Comparison of ENCODE assay signal across 19 cellular contexts in the genomic region with DNA sequence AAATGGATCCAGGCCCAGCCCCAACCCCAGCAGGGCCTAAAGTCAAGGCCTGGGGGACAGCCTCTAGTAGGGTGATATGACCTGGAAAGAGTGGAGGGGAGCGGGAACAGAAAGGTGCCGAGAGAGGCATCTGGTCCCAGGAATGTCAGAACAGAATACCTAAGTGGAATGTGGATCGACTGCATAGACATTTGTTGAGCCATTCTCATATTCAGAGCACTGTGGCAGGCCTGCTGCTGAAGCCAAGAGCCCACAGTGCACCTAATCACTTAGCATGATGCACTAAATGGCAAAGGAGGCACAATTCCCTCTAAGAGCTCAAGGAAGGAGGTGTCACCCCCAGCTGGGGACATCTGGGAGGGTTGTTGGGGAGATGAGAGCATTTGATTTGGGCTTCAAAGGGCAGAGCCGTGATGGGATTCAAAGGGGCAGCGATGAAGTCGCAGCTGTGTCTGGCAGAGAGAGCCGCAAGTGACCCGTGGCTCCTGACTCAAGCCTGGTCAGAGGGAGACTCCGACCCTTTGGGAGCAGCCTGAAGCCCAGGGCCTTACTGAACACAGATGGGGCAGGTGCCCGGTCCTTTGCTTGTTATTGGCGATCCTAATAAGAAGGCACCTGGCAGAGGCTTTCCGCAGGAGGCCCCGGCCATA. TPM values are rescaled to one million over a fixed set of nuclear protein-coding genes. Genes with fewer than 3 reads are reported as not detected.
DNase-seq lines count a peak whose midpoint lies in the region; ATAC-seq and TF ChIP-seq lines count a peak whose summit lies in the region.
"Had no signal": no experiment of that assay in that cellular context is flagged by ENCODE, and none has a peak within 500 bp of the region (broad histone marks: within the 10 kb centered on the region; RNA-seq: fewer than 3 reads in every experiment).

No MANE protein-coding gene starts in this region.

- no peaks in the 10 kb centered on the region for H3K9me3 Mint-ChIP-seq in osteocyte (ENCODE audit: unreplicated experiment)
- no peaks in the 10 kb centered on the region for H3K9me3 Mint-ChIP-seq in effector memory CD8-positive, alpha-beta T cell
- H3K9me3 Mint-ChIP-seq: activated T-cell treated with anti-CD3 and anti-CD28 coated beads, Interleukin-2, amount 50 U/mL, for 24 hours; neural crest cell had no signal

- CTCF ChIA-PET in PC-9 (lab: Charles Lee): interaction anchor here (1.5 kb wide), 1 partner anchor 15 kb away, joined by 5 read pairs; no protein-coding TSS in a partner anchor

- TF ChIP-seq CTCF in PC-9 (conservative IDR thresholded peaks at IDR 0.05) (no peak), osteocyte (IDR thresholded peaks at IDR 0.05) (no peak)

- BruUV-seq in PC-9 (replicated peaks; lab: Mats Ljungman, UMichigan): TSS peak; percentile 76

- peak; percentile 38 to 77 for DNase-seq in PC-9
- no peak for DNase-seq in osteocyte (ENCODE audit: extremely low spot score, unreplicated experiment)
- DNase-seq in effector memory CD8-positive, alpha-beta T cell: no peak
- no peak for DNase-seq in retina
- no peak for DNase-seq in SW 1271 (lab: John Stamatoyannopoulos, UW)
- DNase-seq: activated CD8-positive, alpha-beta T cell treated with anti-CD3 and anti-CD28 coated beads, Interleukin-2, amount 10 ng/mL, durations not matched to agents 7 days and 5 days; activated naive CD4-positive, alpha-beta T cell treated with Interleukin-2 at 50 U/mL for 16 hours; activated T-cell treated with anti-CD3 and anti-CD28 coated beads, Interleukin-2, amount 50 U/mL, for 24 hours; central memory CD4-positive, alpha-beta T cell; KG1; NCI-H1930 had no signal

- no peaks in the 10 kb centered on the region for H3K27me3 Mint-ChIP-seq in osteocyte (ENCODE audit: unreplicated experiment)
- H3K27me3 Mint-ChIP-seq in effector memory CD8-positive, alpha-beta T cell: peaks cover 33 to 91% of the 10 kb centered on the region in 2 donors

- H3K79me2 ChIP-seq in ACC112 (ENCODE audit: control insufficient read depth, insufficient read depth, low read length, unreplicated experiment): no peaks in the 10 kb centered on the region
- H3K79me2 ChIP-seq in PC-9 (ENCODE audit: low read depth): no peaks in the 10 kb centered on the region

- H3K9me2 ChIP-seq in PC-9 (ENCODE audit: insufficient read depth): no peaks in the 10 kb centered on the region

- H4K20me1 ChIP-seq in PC-9 (ENCODE audit: insufficient read depth): no peaks in the 10 kb centered on the region

- no peaks in the 10 kb centered on the region for H3K36me3 ChIP-seq in ACC112 (ENCODE audit: insufficient read depth, low read length)
- no peaks in the 10 kb centered on the region for H3K36me3 ChIP-seq in PC-9 (ENCODE audit: low read depth)
- H3K36me3 ChIP-seq in esophagus (ENCODE audit: control insufficient read depth in 2 of 2, insufficient read depth in 2 of 2, low read length in 1 of 2): no peaks in the 10 kb centered on the region

- peaks cover 58% of the 10 kb centered on the region for H3K4me1 Mint-ChIP-seq in osteocyte (ENCODE audit: unreplicated experiment)
- H3K4me1 Mint-ChIP-seq in effector memory CD8-positive, alpha-beta T cell (ENCODE audit: low read depth in 2 of 2): no peaks in the 10 kb centered on the region
- H3K4me1 Mint-ChIP-seq: CD14-positive monocyte, neural crest cell had no signal

- no peak overlapping the region for H3K4me3 Mint-ChIP-seq in osteocyte (ENCODE audit: unreplicated experiment)
- H3K4me3 Mint-ChIP-seq in effector memory CD8-positive, alpha-beta T cell: no peak overlapping the region
- H3K4me3 Mint-ChIP-seq: activated CD8-positive, alpha-beta T cell treated with anti-CD3 and anti-CD28 coated beads, Interleukin-2, amount 10 ng/mL, durations not matched to agents 7 days and 5 days; activated T-cell treated with anti-CD3 and anti-CD28 coated beads, Interleukin-2, amount 50 U/mL, for 24 hours; CD14-positive monocyte; neural crest cell had no signal

- H3K27me3 ChIP-seq in ACC112 (ENCODE audit: insufficient read depth, low read length): no peaks in the 10 kb centered on the region
- no peaks in the 10 kb centered on the region for H3K27me3 ChIP-seq in PC-9 (ENCODE audit: insufficient read depth, low read depth)
- H3K27me3 ChIP-seq in esophagus (ENCODE audit: control insufficient read depth in 1 of 2, insufficient read depth in 2 of 2, low read length in 2 of 2): no peaks in the 10 kb centered on the region

- POLR2A ChIA-PET in PC-9 (lab: Charles Lee; ENCODE audit: unreplicated experiment): interaction anchor here (0.6 to 0.7 kb wide), 2 partner anchors 109 to 125 kb away, joined by 3 to 4 read pairs; no protein-coding TSS in a partner anchor

- ATAC-seq in effector memory CD8-positive, alpha-beta T cell (replicated peaks): no peak
- ATAC-seq in HG03175 (IDR thresholded peaks at IDR 0.05; ENCODE audit: unreplicated experiment): no peak
- ATAC-seq: activated CD4-positive, CD25-positive, alpha-beta regulatory T cell treated with anti-CD3 and anti-CD28 coated beads, Interleukin-2, amount 50 U/mL, for 24 hours; activated CD8-positive, alpha-beta T cell treated with anti-CD3 and anti-CD28 coated beads, Interleukin-2, amount 10 ng/mL, durations not matched to agents 7 days and 5 days; GM12878 had no signal

- H3F3A ChIP-seq in PC-9 (ENCODE audit: insufficient read depth, low read depth): peaks cover 21% of the 10 kb centered on the region

- peak overlapping the region; percentile 95 for H3K27ac Mint-ChIP-seq in osteocyte (ENCODE audit: unreplicated experiment)
- no peak overlapping the region for H3K27ac Mint-ChIP-seq in effector memory CD8-positive, alpha-beta T cell
- H3K27ac Mint-ChIP-seq: activated CD8-positive, alpha-beta T cell treated with anti-CD3 and anti-CD28 coated beads, Interleukin-2, amount 10 ng/mL, durations not matched to agents 7 days and 5 days; activated T-cell treated with anti-CD3 and anti-CD28 coated beads, Interleukin-2, amount 50 U/mL, for 24 hours had no signal

- H3K27ac ChIP-seq in ACC112 (ENCODE audit: low read depth, low read length): peak overlapping the region; percentile 38; the same call in 1 of the 2 replicates
- peak overlapping the region; percentile 65 for H3K27ac ChIP-seq in PC-9
- peak overlapping the region; percentile 94 for H3K27ac ChIP-seq in esophagus (ENCODE audit: low read depth in 2 of 2, low read length in 1 of 2)

- H3K4me1 ChIP-seq in ACC112 (ENCODE audit: control insufficient read depth, insufficient read depth, low read length, unreplicated experiment): peaks cover 24% of the 10 kb centered on the region
- peaks cover 33% of the 10 kb centered on the region for H3K4me1 ChIP-seq in PC-9 (replicated peaks; ENCODE audit: insufficient read depth)
- H3K4me1 ChIP-seq in esophagus (ENCODE audit: control insufficient read depth in 2 of 2, insufficient read depth in 2 of 2, low read length in 1 of 2): peaks cover 3 to 30% of the 10 kb centered on the region in 2 donors

- WGBS in esophagus, 2 donors: 68 to 77% methylated on average over 13 of the region's 13 CpGs

- H3K4me3 ChIP-seq in ACC112 (ENCODE audit: low read depth, low read length) (no peak overlapping the region), PC-9 (no peak overlapping the region), esophagus (ENCODE audit: low read depth in 1 of 2, low read length in 2 of 2) (no peak overlapping the region)
- H3K4me3 ChIP-seq: GM12878 had no signal

- H2AFZ ChIP-seq in ACC112 (ENCODE audit: low read length, unreplicated experiment): no peak overlapping the region
- no peak overlapping the region for H2AFZ ChIP-seq in PC-9

- H3K4me2 ChIP-seq in PC-9: peak overlapping the region; percentile 57

- intact Hi-C loops in PC-9 (cut with micrococcal nuclease; ENCODE audit: unreplicated experiment): loop anchor here (1.0 kb wide), 1 partner anchor 37 kb away; no protein-coding TSS in a partner anchor

- no peaks in the 10 kb centered on the region for H3K36me3 Mint-ChIP-seq in osteocyte (ENCODE audit: unreplicated experiment)
- no peaks in the 10 kb centered on the region for H3K36me3 Mint-ChIP-seq in effector memory CD8-positive, alpha-beta T cell (ENCODE audit: insufficient read depth)
- H3K36me3 Mint-ChIP-seq: CD14-positive monocyte had no signal

- H3K9me3 ChIP-seq in PC-9 (ENCODE audit: insufficient read depth, low read depth): no peaks in the 10 kb centered on the region
- no peaks in the 10 kb centered on the region for H3K9me3 ChIP-seq in esophagus (ENCODE audit: control insufficient read depth in 2 of 2, insufficient read depth in 1 of 2, low read depth in 1 of 2, low read length in 1 of 2)

RNA-seq across cellular contexts. Expression of gene PKP1, which starts 8.6 kb away (rescaled TPM):
- total RNA-seq in PC-9 (2021) (0.94 and 1.1 TPM in 2 replicates), osteocyte (not detected in 2 replicates)
- 100 to 1,000 TPM; 124 to 282 TPM for polyA plus RNA-seq in esophagus
- total RNA-seq: activated CD8-positive, alpha-beta T cell treated with anti-CD3 and anti-CD28 coated beads, Interleukin-2, amount 10 ng/mL, durations not matched to agents 7 days and 5 days; GM12878; neural crest cell; RPMI7951 had no signal
- polyA plus RNA-seq: CD14-positive monocyte had no signal

Comparison
In these comparisons a context has a peak if more than half of its experiments do, and no peak if none do; other contexts are left out.
1. H3K27ac ChIP-seq: peak in every context shown above with its lines; median percentile 94 in esophagus; 65 in PC-9; 38 in ACC112.
2. DNase-seq: peak in PC-9 (2 of 2); none in osteocyte (single experiment), effector memory CD8-positive, alpha-beta T cell (0 of 3), retina (single experiment) and SW 1271 (0 of 2).